ENCODE assay signal across 14 cellular contexts in the genomic region with DNA sequence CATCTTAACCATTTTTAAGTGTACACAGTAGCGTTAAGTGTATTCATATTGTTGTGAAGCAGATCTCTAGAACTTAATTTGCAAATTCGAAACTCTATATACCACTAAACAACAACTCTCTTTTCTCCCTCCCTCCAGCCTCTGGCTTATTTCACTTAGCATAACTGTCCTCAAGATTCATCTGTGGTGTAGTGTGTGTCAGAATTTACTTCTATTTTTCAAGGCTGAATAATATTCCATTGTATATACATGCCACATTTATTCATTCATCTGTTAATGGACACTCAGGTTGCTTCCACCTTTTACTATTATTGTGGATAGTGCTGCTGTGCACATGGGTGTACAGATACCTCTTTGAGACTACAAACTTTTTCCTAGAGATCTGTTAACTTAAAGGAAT. TPM values are rescaled to one million over a fixed set of nuclear protein-coding genes. Genes with fewer than 3 reads are reported as not detected.
A peak's percentile ranks its signal among the peaks of the same experiment; 100 is the strongest.
DNase-seq lines count a peak whose midpoint lies in the region; ATAC-seq and TF ChIP-seq lines count a peak whose summit lies in the region.
"Had no signal": no experiment of that assay in that cellular context is flagged by ENCODE, and none has a peak within 500 bp of the region (broad histone marks: within the 10 kb centered on the region; RNA-seq: fewer than 3 reads in every experiment).

No MANE protein-coding gene starts in this region.

- no peak overlapping the region for H3K4ac ChIP-seq in trophoblast cell (ENCODE audit: low read depth, low read length)

- H3F3A ChIP-seq in GM23248 (ENCODE audit: insufficient read depth) = peaks cover 28% of the 10 kb centered on the region

- peaks cover 6% of the 10 kb centered on the region for H3K9me3 Mint-ChIP-seq in stimulated activated memory B cell treated with anti-CD40 and anti-IgM and Interleukin-4, amounts not matched to agents 10 μg/mL and 1 μg/mL and 100 μg/mL, for 72 hours

- no peak overlapping the region for H4K8ac ChIP-seq in trophoblast cell (ENCODE audit: low read depth, low read length)

- H3K4me3 ChIP-seq in GM23248 = no peak overlapping the region
- no peak overlapping the region for H3K4me3 ChIP-seq in RWPE2 (ENCODE audit: severe bottlenecking)
- H3K4me3 ChIP-seq in trophoblast cell (ENCODE audit: low read depth, low read length) = no peak overlapping the region
- H3K4me3 ChIP-seq: BLaER1, HAP-1 had no signal

- H3K27me3 Mint-ChIP-seq in stimulated activated memory B cell treated with anti-CD40 and anti-IgM and Interleukin-4, amounts not matched to agents 10 μg/mL and 1 μg/mL and 100 μg/mL, for 72 hours = no peaks in the 10 kb centered on the region
- H3K27me3 Mint-ChIP-seq: CD4-positive, alpha-beta memory T cell had no signal

- no peak overlapping the region for H3K23ac ChIP-seq in trophoblast cell (ENCODE audit: low read length)

- WGBS in GM23248 (ENCODE audit: low coverage in 1 of 2, low lambda C conversion rate in 2 of 2, missing lambda C conversion rate in 2 of 2), 2 experiments = 96 to 100% methylated on average over 2 of the region's 2 CpGs
- WGBS in trophoblast cell (ENCODE audit: extremely low coverage, insufficient coverage, insufficient read length) = no CpG with 5 or more reads among the region's 2 CpGs

- H3K79me2 ChIP-seq in GM23248 (ENCODE audit: insufficient read depth) (peaks cover 87% of the 10 kb centered on the region), trophoblast cell (ENCODE audit: control insufficient read depth, insufficient read depth, low read length, poor library complexity) (peaks cover 5% of the 10 kb centered on the region)

- H3K14ac ChIP-seq in trophoblast cell (ENCODE audit: low read length) = no peak overlapping the region

- no peak overlapping the region for H4K12ac ChIP-seq in trophoblast cell (ENCODE audit: low read depth, low read length)

- no peak overlapping the region for H2BK5ac ChIP-seq in trophoblast cell (ENCODE audit: low read depth, low read length, poor library complexity)

- H3K27ac ChIP-seq in GM23248 = peak overlapping the region; percentile 60
- H3K27ac ChIP-seq in RWPE2 (ENCODE audit: poor library complexity, severe bottlenecking) = peak overlapping the region; percentile 21
- peak overlapping the region; percentile 45 for H3K27ac ChIP-seq in foreskin keratinocyte
- H3K27ac ChIP-seq in trophoblast cell (ENCODE audit: low read depth, low read length) = no peak overlapping the region
- H3K27ac ChIP-seq: BLaER1 had no signal

- H2AK5ac ChIP-seq in trophoblast cell (ENCODE audit: low read length) = no peak overlapping the region

- H3K36me3 ChIP-seq in GM23248 (ENCODE audit: low read depth) = no peaks in the 10 kb centered on the region
- 0 out of 2 replicates have a peak, but pooled peaks cover 4% of the 10 kb centered on the region for H3K36me3 ChIP-seq in RWPE2 (ENCODE audit: low read depth)
- H3K36me3 ChIP-seq in trophoblast cell (ENCODE audit: control insufficient read depth in 1 of 2, insufficient read depth in 2 of 2, low read length in 2 of 2) = no peaks in the 10 kb centered on the region
- H3K36me3 ChIP-seq: HAP-1 had no signal

- H3K27ac Mint-ChIP-seq in stimulated activated memory B cell treated with anti-CD40 and anti-IgM and Interleukin-4, amounts not matched to agents 10 μg/mL and 1 μg/mL and 100 μg/mL, for 72 hours = no peak overlapping the region
- H3K27ac Mint-ChIP-seq: CD14-positive monocyte had no signal

- no peak overlapping the region for H3K4me3 Mint-ChIP-seq in stimulated activated memory B cell treated with anti-CD40 and anti-IgM and Interleukin-4, amounts not matched to agents 10 μg/mL and 1 μg/mL and 100 μg/mL, for 72 hours
- H3K4me3 Mint-ChIP-seq: CD14-positive monocyte; CD4-positive, alpha-beta memory T cell had no signal

- H3K9me3 ChIP-seq in GM23248 (ENCODE audit: low read depth) (no peaks in the 10 kb centered on the region), RWPE2 (ENCODE audit: severe bottlenecking) (no peaks in the 10 kb centered on the region), trophoblast cell (ENCODE audit: insufficient read depth, low read depth, low read length) (no peaks in the 10 kb centered on the region)
- H3K9me3 ChIP-seq: HAP-1 had no signal

- H3K4me1 ChIP-seq in GM23248 (ENCODE audit: insufficient read depth) (peaks cover 31% of the 10 kb centered on the region), RWPE2 (ENCODE audit: insufficient read depth, poor library complexity, severe bottlenecking) (peaks cover 31% of the 10 kb centered on the region), foreskin keratinocyte (peaks cover 39% of the 10 kb centered on the region), trophoblast cell (ENCODE audit: control insufficient read depth in 1 of 2, insufficient read depth in 2 of 2, low read length in 2 of 2) (no peaks in the 10 kb centered on the region)
- H3K4me1 ChIP-seq: BLaER1 had no signal

- no peak overlapping the region for H2BK120ac ChIP-seq in trophoblast cell (ENCODE audit: insufficient read depth, low read length, poor library complexity)

- H4K91ac ChIP-seq in trophoblast cell (ENCODE audit: low read depth, low read length) = no peak overlapping the region

- no peak for ATAC-seq in RWPE2 (ENCODE audit: low read depth)
- ATAC-seq in foreskin keratinocyte = no peak
- no peak for ATAC-seq in stimulated activated memory B cell treated with anti-CD40 and anti-IgM and Interleukin-4, amounts not matched to agents 10 μg/mL and 1 μg/mL and 100 μg/mL, for 72 hours

- H2AFZ ChIP-seq in GM23248 = no peak overlapping the region
- H2AFZ ChIP-seq in trophoblast cell (ENCODE audit: insufficient read depth, low read length, poor library complexity) = no peak overlapping the region

- no peak overlapping the region for H3K18ac ChIP-seq in trophoblast cell (ENCODE audit: low read length)

- no peaks in the 10 kb centered on the region for H3K9me2 ChIP-seq in GM23248 (ENCODE audit: insufficient read depth)

- H3K27me3 ChIP-seq in GM23248 (replicated peaks; ENCODE audit: insufficient read depth) (no peaks in the 10 kb centered on the region), RWPE2 (ENCODE audit: insufficient read depth, poor library complexity, severe bottlenecking) (no peaks in the 10 kb centered on the region), foreskin keratinocyte (no peaks in the 10 kb centered on the region), trophoblast cell (ENCODE audit: insufficient read depth, low read length) (no peaks in the 10 kb centered on the region)
- H3K27me3 ChIP-seq: BLaER1 had no signal

- H3K9ac ChIP-seq in GM23248 (no peak overlapping the region), trophoblast cell (ENCODE audit: low read length) (no peak overlapping the region)
- H3K9ac ChIP-seq: BLaER1 had no signal

- in situ Hi-C loops in GM23248 (cut with MboI) = no loop called here

- H3K36me3 Mint-ChIP-seq in stimulated activated memory B cell treated with anti-CD40 and anti-IgM and Interleukin-4, amounts not matched to agents 10 μg/mL and 1 μg/mL and 100 μg/mL, for 72 hours = peaks cover 46% of the 10 kb centered on the region

- H3K4me2 ChIP-seq in GM23248 (ENCODE audit: unreplicated experiment) (peak overlapping the region; percentile 71), trophoblast cell (ENCODE audit: low read length) (no peak overlapping the region)
- H3K4me2 ChIP-seq: BLaER1 had no signal

- H3K4me1 Mint-ChIP-seq in stimulated activated memory B cell treated with anti-CD40 and anti-IgM and Interleukin-4, amounts not matched to agents 10 μg/mL and 1 μg/mL and 100 μg/mL, for 72 hours = peaks cover 37% of the 10 kb centered on the region

- H4K20me1 ChIP-seq in GM23248 (ENCODE audit: insufficient read depth) = no peaks in the 10 kb centered on the region

- no peak for TF ChIP-seq CTCF in RWPE2 (IDR thresholded peaks at IDR 0.05; ENCODE audit: poor library complexity, severe bottlenecking)
- no peak for TF ChIP-seq CTCF in foreskin keratinocyte (conservative IDR thresholded peaks at IDR 0.05)

- DNase-seq in GM23248 (no peak), RWPE2 (ENCODE audit: low spot score) (no peak), foreskin keratinocyte (no peak), trophoblast cell (no peak), NCI-H1105 treated with DMSO at 0.1 percent for 48 hours (lab: John Stamatoyannopoulos, UW) (no peak)
- DNase-seq: CD4-positive, alpha-beta memory T cell; DMS153; DMS79; GDM1; KBM-7 had no signal

- no peaks in the 10 kb centered on the region for H3K79me1 ChIP-seq in trophoblast cell (ENCODE audit: low read length)

- no peak overlapping the region for H2BK12ac ChIP-seq in trophoblast cell (ENCODE audit: low read length)

RNA-seq across cellular contexts. Expression of gene VRK1, which starts 26.5 kb away (rescaled TPM):
- 12.9 and 17.3 TPM in 2 replicates for total RNA-seq in GM23248 (2014; rRNA removed; shearing (Covaris generic))
- polyA plus RNA-seq in GM23248 (2016; fragmentation: Nextera tagmentation; extraction: Ambion mirVana) (18.0 and 19.1 TPM in 2 replicates), foreskin keratinocyte (39.9 and 54.1 TPM in 2 replicates)
- total RNA-seq in foreskin keratinocyte = 47.2 and 66.4 TPM in 2 replicates
- polyA plus RNA-seq in trophoblast cell (2013) = 23.9 and 24.4 TPM in 2 replicates
